In the genomic region with DNA sequence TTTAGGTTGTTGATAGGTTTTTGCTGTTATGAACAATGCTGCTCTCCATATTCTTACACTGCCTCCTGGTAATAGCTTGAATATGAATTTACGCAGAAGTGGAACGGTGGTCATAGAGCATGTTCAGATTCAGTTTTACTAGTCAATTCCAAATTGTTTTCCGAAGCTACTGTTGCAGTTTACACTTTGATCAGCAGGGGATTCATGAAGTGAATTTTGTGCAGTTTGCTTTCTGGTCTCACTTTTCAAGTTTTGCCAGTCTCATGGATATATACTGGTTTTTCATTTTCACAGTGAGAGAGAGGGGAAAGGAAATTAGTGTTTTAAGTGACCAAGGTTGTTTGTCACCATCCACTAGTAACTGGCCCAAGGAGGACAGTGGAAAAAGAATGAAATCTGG, we compare ENCODE assay signal across 17 cellular contexts.
DNase-seq lines count a peak whose midpoint lies in the region; ATAC-seq and TF ChIP-seq lines count a peak whose summit lies in the region.
"Had no signal": no experiment of that assay in that cellular context is flagged by ENCODE, and none has a peak within 500 bp of the region (broad histone marks: within the 10 kb centered on the region; RNA-seq: fewer than 3 reads in every experiment).

No MANE protein-coding gene starts in this region.

- no peak overlapping the region for H3K27ac Mint-ChIP-seq in H9
- H3K27ac Mint-ChIP-seq in central memory CD8-positive, alpha-beta T cell (ENCODE audit: low read depth): peak overlapping the region; percentile 47
- peak overlapping the region in 7 of 10 donors; percentile 5 to 81 (median 26) for H3K27ac Mint-ChIP-seq in naive thymus-derived CD8-positive, alpha-beta T cell

- no peak overlapping the region for H4K8ac ChIP-seq in H9 (replicated peaks; ENCODE audit: insufficient read length, low read depth, low read length)

- H3K56ac ChIP-seq in H9 (ENCODE audit: insufficient read length, low read depth, low read length): no peak overlapping the region

- no peak overlapping the region for H3K23ac ChIP-seq in H9 (ENCODE audit: insufficient read length, low read depth, low read length)

- peak overlapping the region in 8 of 11 experiments; percentile 75 to 90 (median 84); a peak in 12 of 22 replicates for H3K27ac ChIP-seq in BLaER1 treated with 17β-estradiol and CSF1 and Interleukin-3, amounts not matched to agents 10 nM and 100 nM
- no peak overlapping the region for H3K27ac ChIP-seq in H9 (ENCODE audit: insufficient read length, low read depth, low read length)
- H3K27ac ChIP-seq: WERI-Rb-1 had no signal

- no peak overlapping the region for H3K18ac ChIP-seq in H9 (ENCODE audit: insufficient read length, low read depth, low read length)

- no peak overlapping the region for H3K14ac ChIP-seq in H9 (ENCODE audit: insufficient read depth, low read length)

- H3K4me3 ChIP-seq in BLaER1 treated with 17β-estradiol and CSF1 and Interleukin-3, amounts not matched to agents 10 nM and 100 nM: no peak overlapping the region
- H3K4me3 ChIP-seq: lung, suprapubic skin had no signal

- no peaks in the 10 kb centered on the region for H3K36me3 Mint-ChIP-seq in H9 (ENCODE audit: insufficient read depth in 1 of 3, low read depth in 3 of 3)
- peaks cover 9% of the 10 kb centered on the region for H3K36me3 Mint-ChIP-seq in central memory CD8-positive, alpha-beta T cell (ENCODE audit: insufficient read depth)
- H3K36me3 Mint-ChIP-seq in naive thymus-derived CD8-positive, alpha-beta T cell: no peaks in the 10 kb centered on the region
- H3K36me3 Mint-ChIP-seq: brain, naive B cell had no signal

- no peak overlapping the region for H3K4me3 Mint-ChIP-seq in H9
- H3K4me3 Mint-ChIP-seq in central memory CD8-positive, alpha-beta T cell: no peak overlapping the region
- H3K4me3 Mint-ChIP-seq in naive thymus-derived CD8-positive, alpha-beta T cell: peak overlapping the region in 1 of 10 donors; percentile 8
- H3K4me3 Mint-ChIP-seq: brain, naive B cell had no signal

- no peak overlapping the region for H2BK12ac ChIP-seq in H9 (ENCODE audit: insufficient read length, low read depth, low read length)

- H3K79me2 ChIP-seq in H9 (ENCODE audit: insufficient read depth, low read length): no peaks in the 10 kb centered on the region

- H3K9me3 Mint-ChIP-seq in H9: no peaks in the 10 kb centered on the region
- no peaks in the 10 kb centered on the region for H3K9me3 Mint-ChIP-seq in central memory CD8-positive, alpha-beta T cell
- no peaks in the 10 kb centered on the region for H3K9me3 Mint-ChIP-seq in naive thymus-derived CD8-positive, alpha-beta T cell
- H3K9me3 Mint-ChIP-seq: brain, naive B cell had no signal

- peaks cover 7% of the 10 kb centered on the region in 2 experiments for H3K4me1 Mint-ChIP-seq in H9
- H3K4me1 Mint-ChIP-seq in central memory CD8-positive, alpha-beta T cell: peaks cover 18% of the 10 kb centered on the region
- peaks cover 15 to 39% (median 29%) of the 10 kb centered on the region in 4 donors for H3K4me1 Mint-ChIP-seq in naive thymus-derived CD8-positive, alpha-beta T cell

- no peak overlapping the region for H2BK20ac ChIP-seq in H9 (ENCODE audit: low read depth, low read length, poor library complexity, severe bottlenecking)

- H2BK5ac ChIP-seq in H9 (ENCODE audit: insufficient read length, low read length): no peak overlapping the region

- no peak for ATAC-seq in central memory CD8-positive, alpha-beta T cell (replicated peaks; ENCODE audit: extremely low read depth, poor library complexity, severe bottlenecking)
- ATAC-seq in naive thymus-derived CD8-positive, alpha-beta T cell: no peak
- no peak for ATAC-seq in GM21515 (IDR thresholded peaks at IDR 0.05; ENCODE audit: unreplicated experiment)

- no peak overlapping the region for H4K91ac ChIP-seq in H9 (ENCODE audit: insufficient read length, low read depth, low read length)

- no peak overlapping the region for H2AFZ ChIP-seq in H9 (ENCODE audit: low read length)

- no peak for DNase-seq in H9
- DNase-seq in central memory CD8-positive, alpha-beta T cell (ENCODE audit: low spot score in 2 of 2): no peak
- no peak for DNase-seq in naive thymus-derived CD8-positive, alpha-beta T cell
- no peak for DNase-seq in NCI-H1048 (lab: John Stamatoyannopoulos, UW)
- no peak for DNase-seq in stimulated activated CD4-positive, alpha-beta T cell treated with anti-CD3 and anti-CD28 coated beads, Interleukin-4, amount 100 ng/mL, for 1 hour
- DNase-seq in amniotic stem cell (lab: John Stamatoyannopoulos, UW): no peak
- DNase-seq: activated gamma-delta T cell treated with Interleukin-2 at 50 U/mL for 16 hours, AML-193, DMS79, naive B cell, retina, WERI-Rb-1 had no signal

- H3K9ac ChIP-seq in BLaER1 treated with 17β-estradiol and CSF1 and Interleukin-3, amounts not matched to agents 10 nM and 100 nM: peak overlapping the region in 1 of 11 experiments; percentile 74; a peak in 2 of 22 replicates
- H3K9ac ChIP-seq in H9 (ENCODE audit: extremely low read depth, insufficient read length, low read length): no peak overlapping the region

- POLR2A ChIA-PET in naive thymus-derived CD8-positive, alpha-beta T cell (lab: Charles Lee): interaction anchor here (0.5 to 2.8 kb wide), 4 partner anchors 105 to 265 kb away, joined by 3 to 19 read pairs (median 4); a partner anchor contains a TSS

- H3K36me3 ChIP-seq in BLaER1 treated with 17β-estradiol and CSF1 and Interleukin-3, amounts not matched to agents 10 nM and 100 nM: no peaks in the 10 kb centered on the region
- H3K36me3 ChIP-seq: suprapubic skin, WERI-Rb-1 had no signal

- H4K20me1 ChIP-seq in BLaER1 treated with 17β-estradiol and CSF1 and Interleukin-3, amounts not matched to agents 10 nM and 100 nM: no peaks in the 10 kb centered on the region; a peak in 1 of 22 replicates
- H4K20me1 ChIP-seq in H9 (ENCODE audit: control insufficient read depth, insufficient read depth, insufficient read length): peaks cover 3% of the 10 kb centered on the region

- H3K27me3 Mint-ChIP-seq in H9 (ENCODE audit: low read depth): peaks cover 1% of the 10 kb centered on the region; the same call in 1 of the 2 replicates
- H3K27me3 Mint-ChIP-seq in central memory CD8-positive, alpha-beta T cell: no peaks in the 10 kb centered on the region
- peaks cover 0 to 4% (median 0%) of the 10 kb centered on the region in 5 donors for H3K27me3 Mint-ChIP-seq in naive thymus-derived CD8-positive, alpha-beta T cell

- peak overlapping the region in 7 of 11 experiments; percentile 58 to 82 (median 70); a peak in 7 of 22 replicates for H3K4me2 ChIP-seq in BLaER1 treated with 17β-estradiol and CSF1 and Interleukin-3, amounts not matched to agents 10 nM and 100 nM
- no peak overlapping the region for H3K4me2 ChIP-seq in H9 (ENCODE audit: insufficient read depth, insufficient read length, low read length)

- no peak overlapping the region for H2BK15ac ChIP-seq in H9 (ENCODE audit: low read depth, low read length)

- H3K9me3 ChIP-seq in BLaER1 treated with 17β-estradiol and CSF1 and Interleukin-3, amounts not matched to agents 10 nM and 100 nM (replicated peaks in 1 of 11): no peaks in the 10 kb centered on the region
- H3K9me3 ChIP-seq in H9 (ENCODE audit: control insufficient read depth, low read depth, low read length): no peaks in the 10 kb centered on the region
- H3K9me3 ChIP-seq: suprapubic skin had no signal

- no peaks in the 10 kb centered on the region for H3K23me2 ChIP-seq in H9 (ENCODE audit: insufficient read length, low read depth, low read length, poor library complexity, severe bottlenecking)

- no peak overlapping the region for H3K4ac ChIP-seq in H9 (ENCODE audit: low read depth, low read length)

- H3K79me1 ChIP-seq in H9 (ENCODE audit: insufficient read depth, low read depth, low read length, poor library complexity, severe bottlenecking): no peaks in the 10 kb centered on the region

- peak; percentile 37; the same call in 2 of the 3 replicates for TF ChIP-seq CTCF in H9 (conservative IDR thresholded peaks at IDR 0.05)

- H2BK120ac ChIP-seq in H9 (ENCODE audit: low read depth, low read length, poor library complexity, severe bottlenecking): no peak overlapping the region

- no peak overlapping the region for H3T11ph ChIP-seq in H9 (ENCODE audit: low read length)

- H3K4me1 ChIP-seq in BLaER1 treated with 17β-estradiol and CSF1 and Interleukin-3, amounts not matched to agents 10 nM and 100 nM: peaks cover 24 to 33% (median 26%) of the 10 kb centered on the region in 10 experiments
- no peaks in the 10 kb centered on the region; the same call in 1 of the 2 replicates for H3K4me1 ChIP-seq in H9 (ENCODE audit: insufficient read depth, low read length)

- WGBS in H9 (ENCODE audit: extremely low coverage, insufficient read length, low lambda C conversion rate): no CpG with 5 or more reads among the region's 3 CpGs

- no peak overlapping the region for H4K5ac ChIP-seq in H9 (ENCODE audit: insufficient read length, low read depth, low read length)

- H3K27me3 ChIP-seq in BLaER1 treated with 17β-estradiol and CSF1 and Interleukin-3, amounts not matched to agents 10 nM and 100 nM: no peaks in the 10 kb centered on the region
- H3K27me3 ChIP-seq in H9 (ENCODE audit: insufficient read depth, low read length): no peaks in the 10 kb centered on the region
- H3K27me3 ChIP-seq: suprapubic skin had no signal

- H2AK5ac ChIP-seq in H9 (ENCODE audit: insufficient read length, low read length): no peak overlapping the region

Comparison
In these comparisons a context has a peak if more than half of its experiments do, and no peak if none do; other contexts are left out.
1. H3K27ac Mint-ChIP-seq: peak in central memory CD8-positive, alpha-beta T cell (single experiment) and naive thymus-derived CD8-positive, alpha-beta T cell (7 of 10); none in H9 (0 of 3).